ENCODE assay signal across 19 cellular contexts in genomic region chr18:25058520-25058919, GRCh38.
DNase-seq lines count a peak whose midpoint lies in the region; ATAC-seq and TF ChIP-seq lines count a peak whose summit lies in the region.
"Had no signal": no experiment of that assay in that cellular context is flagged by ENCODE, and none has a peak within 500 bp of the region (broad histone marks: within the 10 kb centered on the region; RNA-seq: fewer than 3 reads in every experiment).

No MANE protein-coding gene starts in this region.

- H2AK5ac ChIP-seq in H9 (ENCODE audit: insufficient read length, low read length), result no peak overlapping the region

- no peaks in the 10 kb centered on the region for H3K27me3 Mint-ChIP-seq in stimulated activated memory B cell treated with anti-CD40 and anti-IgM and Interleukin-4, amounts not matched to agents 10 μg/mL and 1 μg/mL and 100 μg/mL, for 72 hours
- peaks cover 7% of the 10 kb centered on the region for H3K27me3 Mint-ChIP-seq in H9 (ENCODE audit: low read depth)
- H3K27me3 Mint-ChIP-seq: activated CD8-positive, alpha-beta T cell treated with anti-CD3 and anti-CD28 coated beads for 36 hours had no signal

- H3K23me2 ChIP-seq in H9 (ENCODE audit: insufficient read length, low read depth, low read length, poor library complexity, severe bottlenecking), result no peaks in the 10 kb centered on the region

- TF ChIP-seq CTCF in H9 (conservative IDR thresholded peaks at IDR 0.05), result no peak

- no peak overlapping the region for H3K27ac ChIP-seq in H9 (ENCODE audit: insufficient read length, low read depth, low read length)
- H3K27ac ChIP-seq: brain microvascular endothelial cell, C4-2B, pancreas had no signal

- in situ Hi-C loops in SK-MEL-5 (cut with HindIII; ENCODE audit: low pct_unique_long_range_greater_than_20kb, low sequenced_read_pairs), result no loop called here

- no peak overlapping the region for H2AFZ ChIP-seq in H9 (ENCODE audit: low read length)

- H3K9ac ChIP-seq in H9 (ENCODE audit: extremely low read depth, insufficient read length, low read length), result no peak overlapping the region

- no peak overlapping the region for H4K5ac ChIP-seq in H9 (ENCODE audit: insufficient read length, low read depth, low read length)

- H3K4me3 Mint-ChIP-seq in stimulated activated memory B cell treated with anti-CD40 and anti-IgM and Interleukin-4, amounts not matched to agents 10 μg/mL and 1 μg/mL and 100 μg/mL, for 72 hours, result no peak overlapping the region
- H3K4me3 Mint-ChIP-seq in H9, result no peak overlapping the region
- H3K4me3 Mint-ChIP-seq: activated CD8-positive, alpha-beta T cell treated with anti-CD3 and anti-CD28 coated beads for 36 hours; endodermal cell; HFFc6; mesothelial cell of epicardium; nephron had no signal

- no peaks in the 10 kb centered on the region for H3K9me3 Mint-ChIP-seq in stimulated activated memory B cell treated with anti-CD40 and anti-IgM and Interleukin-4, amounts not matched to agents 10 μg/mL and 1 μg/mL and 100 μg/mL, for 72 hours
- no peaks in the 10 kb centered on the region for H3K9me3 Mint-ChIP-seq in H9
- H3K9me3 Mint-ChIP-seq: activated CD8-positive, alpha-beta T cell treated with anti-CD3 and anti-CD28 coated beads for 36 hours; endodermal cell; HFFc6; mesothelial cell of epicardium; nephron had no signal

- no peak overlapping the region for H2BK12ac ChIP-seq in H9 (ENCODE audit: insufficient read length, low read depth, low read length)

- no peaks in the 10 kb centered on the region for H3K4me1 Mint-ChIP-seq in stimulated activated memory B cell treated with anti-CD40 and anti-IgM and Interleukin-4, amounts not matched to agents 10 μg/mL and 1 μg/mL and 100 μg/mL, for 72 hours
- H3K4me1 Mint-ChIP-seq in H9, result peaks cover 4 to 7% of the 10 kb centered on the region in 2 experiments; a peak in 2 of 4 replicates
- H3K4me1 Mint-ChIP-seq: mesothelial cell of epicardium had no signal

- H3K9me3 ChIP-seq in H9 (ENCODE audit: control insufficient read depth, low read depth, low read length), result no peaks in the 10 kb centered on the region
- H3K9me3 ChIP-seq: pancreas had no signal

- no peak overlapping the region for H4K8ac ChIP-seq in H9 (replicated peaks; ENCODE audit: insufficient read length, low read depth, low read length)

- no peak overlapping the region for H3K4me2 ChIP-seq in H9 (ENCODE audit: insufficient read depth, insufficient read length, low read length)

- H3K14ac ChIP-seq in H9 (ENCODE audit: insufficient read depth, low read length), result no peak overlapping the region

- H3K36me3 Mint-ChIP-seq in stimulated activated memory B cell treated with anti-CD40 and anti-IgM and Interleukin-4, amounts not matched to agents 10 μg/mL and 1 μg/mL and 100 μg/mL, for 72 hours, result no peaks in the 10 kb centered on the region
- H3K36me3 Mint-ChIP-seq in H9 (ENCODE audit: insufficient read depth in 1 of 3, low read depth in 3 of 3), result no peaks in the 10 kb centered on the region

- intact Hi-C loops in left colon (cut with DNase I, micrococcal nuclease), result no loop called here

- peaks cover under 1% of the 10 kb centered on the region; the same call in 1 of the 2 replicates for H3K27me3 ChIP-seq in H9 (ENCODE audit: insufficient read depth, low read length)
- H3K27me3 ChIP-seq: brain microvascular endothelial cell, pancreas had no signal

- no peak overlapping the region for H2BK20ac ChIP-seq in H9 (ENCODE audit: low read depth, low read length, poor library complexity, severe bottlenecking)

- no peak overlapping the region for H3K18ac ChIP-seq in H9 (ENCODE audit: insufficient read length, low read depth, low read length)

- no peak overlapping the region for H3K56ac ChIP-seq in H9 (ENCODE audit: insufficient read length, low read depth, low read length)

- no peak overlapping the region for H3K23ac ChIP-seq in H9 (ENCODE audit: insufficient read length, low read depth, low read length)

- CTCF ChIA-PET in HEK293T (lab: Yijun Ruan, JAX), result no interaction called here

- H4K91ac ChIP-seq in H9 (ENCODE audit: insufficient read length, low read depth, low read length), result no peak overlapping the region

- H2BK120ac ChIP-seq in H9 (ENCODE audit: low read depth, low read length, poor library complexity, severe bottlenecking), result no peak overlapping the region

- no peaks in the 10 kb centered on the region for H3K4me1 ChIP-seq in H9 (ENCODE audit: insufficient read depth, low read length)
- H3K4me1 ChIP-seq: pancreas had no signal

- no peak overlapping the region for H3T11ph ChIP-seq in H9 (ENCODE audit: low read length)

- H3K27ac Mint-ChIP-seq in stimulated activated memory B cell treated with anti-CD40 and anti-IgM and Interleukin-4, amounts not matched to agents 10 μg/mL and 1 μg/mL and 100 μg/mL, for 72 hours, result no peak overlapping the region
- no peak overlapping the region for H3K27ac Mint-ChIP-seq in H9
- H3K27ac Mint-ChIP-seq: activated CD8-positive, alpha-beta T cell treated with anti-CD3 and anti-CD28 coated beads for 36 hours; endodermal cell; HFFc6; mesothelial cell of epicardium; nephron had no signal

- peak; percentile 96 for ATAC-seq in left colon
- no peak for ATAC-seq in stimulated activated memory B cell treated with anti-CD40 and anti-IgM and Interleukin-4, amounts not matched to agents 10 μg/mL and 1 μg/mL and 100 μg/mL, for 72 hours
- ATAC-seq: activated CD8-positive, alpha-beta T cell treated with anti-CD3 and anti-CD28 coated beads for 36 hours; pancreas had no signal

- WGBS in H9 (ENCODE audit: extremely low coverage, insufficient read length, low lambda C conversion rate), result no CpG with 5 or more reads among the region's 5 CpGs

- no peaks in the 10 kb centered on the region for H4K20me1 ChIP-seq in H9 (ENCODE audit: control insufficient read depth, insufficient read depth, insufficient read length)

- H2BK15ac ChIP-seq in H9 (ENCODE audit: low read depth, low read length), result no peak overlapping the region

- POLR2A ChIA-PET in HEK293T (lab: Yijun Ruan, JAX), result no interaction called here

- no peaks in the 10 kb centered on the region for H3K79me2 ChIP-seq in H9 (ENCODE audit: insufficient read depth, low read length)

- DNase-seq in Ammon's horn (ENCODE audit: low spot score) (peak; percentile 40), HEK293T (ENCODE audit: extremely low spot score) (no peak), SK-MEL-5 (ENCODE audit: low read depth, low spot score) (peak; percentile 20), left colon (peak in 1 of 2 donors; percentile 67), NCI-H1417 treated with DMSO at 0.1 percent for 48 hours (lab: John Stamatoyannopoulos, UW) (no peak), iPS-NIHi7 (ENCODE audit: extremely low spot score) (no peak), H9 (no peak)
- DNase-seq: activated CD8-positive, alpha-beta T cell treated with anti-CD3 and anti-CD28 coated beads for 36 hours; activated gamma-delta T cell; brain microvascular endothelial cell; endodermal cell; HFFc6; NCI-H2081 treated with DMSO at 0.1 percent for 48 hours; pancreas; T1000 had no signal

- H2BK5ac ChIP-seq in H9 (ENCODE audit: insufficient read length, low read length), result no peak overlapping the region

- no peak overlapping the region for H3K4ac ChIP-seq in H9 (ENCODE audit: low read depth, low read length)

- no peaks in the 10 kb centered on the region for H3K79me1 ChIP-seq in H9 (ENCODE audit: insufficient read depth, low read depth, low read length, poor library complexity, severe bottlenecking)

TF ChIP-seq in HEK293T, 16 proteins besides CTCF, POLR2A, EP300 and RAD21:
- TF ChIP-seq HDGF (IDR thresholded peaks at IDR 0.05; ENCODE audit: borderline replicate concordance), result no peak
- TF ChIP-seq PKNOX1 (IDR thresholded peaks at IDR 0.05), result peak; percentile 36; the same call in 1 of the 2 replicates

Comparison
In these comparisons a context has a peak if more than half of its experiments do, and no peak if none do; other contexts are left out.
1. DNase-seq: peak in Ammon's horn (single experiment) and SK-MEL-5 (single experiment); none in HEK293T (single experiment), NCI-H1417 treated with DMSO at 0.1 percent for 48 hours (single experiment), iPS-NIHi7 (single experiment) and H9 (single experiment).